Comparison of ENCODE assay signal across 8 cellular contexts in genomic region chr9:91191443-91192378, GRCh38.
DNase-seq lines count a peak whose midpoint lies in the region; ATAC-seq and TF ChIP-seq lines count a peak whose summit lies in the region.

No MANE protein-coding gene starts in this region.

- H3K4me3 ChIP-seq in BLaER1 (peak overlapping the region; percentile 61; the same call in 1 of the 2 replicates), muscle layer of duodenum (ENCODE audit: low read depth in 1 of 2, low read length in 2 of 2) (no peak overlapping the region)

- no peak for TF ChIP-seq CTCF in activated CD8-positive, alpha-beta T cell treated with anti-CD3 and anti-CD28 coated beads for 36 hours (IDR thresholded peaks at IDR 0.05)

- H3K27ac ChIP-seq in BLaER1 (peak overlapping the region; percentile 86), muscle layer of duodenum (ENCODE audit: low read length) (peak overlapping the region; percentile 99)

- peak overlapping the region; percentile 56; the same call in 1 of the 2 replicates for H3K9ac ChIP-seq in BLaER1

- POLR2A ChIA-PET in activated CD8-positive, alpha-beta T cell treated with anti-CD3 and anti-CD28 coated beads for 36 hours (lab: Charles Lee), result interaction anchor here (0.7 to 7.0 kb wide), 16 partner anchors 8 to 228 kb away, joined by 3 to 69 read pairs (median 8); partner anchors contain the start of gene AUH

- H3K27me3 Mint-ChIP-seq in activated CD8-positive, alpha-beta T cell treated with anti-CD3 and anti-CD28 coated beads for 36 hours, result no peaks in the 10 kb centered on the region

- H3K27ac Mint-ChIP-seq in activated CD8-positive, alpha-beta T cell treated with anti-CD3 and anti-CD28 coated beads for 36 hours, result peak overlapping the region; percentile 91

- no peaks in the 10 kb centered on the region for H3K27me3 ChIP-seq in BLaER1
- no peaks in the 10 kb centered on the region for H3K27me3 ChIP-seq in muscle layer of duodenum (ENCODE audit: low read depth, low read length)

- H3K4me2 ChIP-seq in BLaER1, result peak overlapping the region; percentile 96

- no peaks in the 10 kb centered on the region for H4K20me1 ChIP-seq in BLaER1

- H3K36me3 Mint-ChIP-seq in activated CD8-positive, alpha-beta T cell treated with anti-CD3 and anti-CD28 coated beads for 36 hours (ENCODE audit: low read depth), result peaks cover 30% of the 10 kb centered on the region

- peak; percentile 36 for DNase-seq in activated CD8-positive, alpha-beta T cell treated with anti-CD3 and anti-CD28 coated beads for 36 hours
- no peak for DNase-seq in ureter (ENCODE audit: low spot score)

- ATAC-seq in GM21737 (IDR thresholded peaks at IDR 0.05; ENCODE audit: unreplicated experiment), result peak; percentile 42
- ATAC-seq in activated CD8-positive, alpha-beta T cell treated with anti-CD3 and anti-CD28 coated beads for 36 hours, result no peak
- no peak for ATAC-seq in GM19452 (IDR thresholded peaks at IDR 0.05; ENCODE audit: unreplicated experiment)
- no peak for ATAC-seq in GM21526 (IDR thresholded peaks at IDR 0.05; ENCODE audit: low FRiP score, unreplicated experiment)
- no peak for ATAC-seq in HG03565 (IDR thresholded peaks at IDR 0.05; ENCODE audit: unreplicated experiment)

- intact Hi-C loops in activated CD8-positive, alpha-beta T cell treated with anti-CD3 and anti-CD28 coated beads for 36 hours (cut with micrococcal nuclease), result loop anchor here (2.0 to 10.0 kb wide), 5 partner anchors 17 to 227 kb away; no protein-coding TSS in a partner anchor

- no peak overlapping the region for H3K4me3 Mint-ChIP-seq in activated CD8-positive, alpha-beta T cell treated with anti-CD3 and anti-CD28 coated beads for 36 hours

- CTCF ChIA-PET in activated CD8-positive, alpha-beta T cell treated with anti-CD3 and anti-CD28 coated beads for 36 hours (lab: Charles Lee), result interaction anchor here (0.9 to 3.7 kb wide), 15 partner anchors 8 to 277 kb away, joined by 3 to 20 read pairs (median 5); no protein-coding TSS in a partner anchor

- H3K9me3 ChIP-seq in BLaER1 (peaks cover 4% of the 10 kb centered on the region; the same call in 1 of the 2 replicates), muscle layer of duodenum (ENCODE audit: control insufficient read depth in 1 of 2, low read length in 2 of 2) (no peaks in the 10 kb centered on the region)

- H3K4me1 ChIP-seq in BLaER1 (peaks cover 74% of the 10 kb centered on the region), muscle layer of duodenum (ENCODE audit: control insufficient read depth in 1 of 2, insufficient read depth in 2 of 2, low read length in 2 of 2) (peaks cover 19 to 27% of the 10 kb centered on the region in 2 donors)

- H3K4me1 Mint-ChIP-seq in activated CD8-positive, alpha-beta T cell treated with anti-CD3 and anti-CD28 coated beads for 36 hours (ENCODE audit: low read depth), result peaks cover 65% of the 10 kb centered on the region

- H3K9me3 Mint-ChIP-seq in activated CD8-positive, alpha-beta T cell treated with anti-CD3 and anti-CD28 coated beads for 36 hours, result peaks cover 20% of the 10 kb centered on the region

- H3K36me3 ChIP-seq in BLaER1 (no peaks in the 10 kb centered on the region), muscle layer of duodenum (ENCODE audit: control insufficient read depth in 1 of 2, insufficient read depth in 2 of 2, low read length in 2 of 2) (peaks cover 0 to 6% of the 10 kb centered on the region in 2 donors)
